Comparison of ENCODE assay signal across 8 cellular contexts in the genomic region with DNA sequence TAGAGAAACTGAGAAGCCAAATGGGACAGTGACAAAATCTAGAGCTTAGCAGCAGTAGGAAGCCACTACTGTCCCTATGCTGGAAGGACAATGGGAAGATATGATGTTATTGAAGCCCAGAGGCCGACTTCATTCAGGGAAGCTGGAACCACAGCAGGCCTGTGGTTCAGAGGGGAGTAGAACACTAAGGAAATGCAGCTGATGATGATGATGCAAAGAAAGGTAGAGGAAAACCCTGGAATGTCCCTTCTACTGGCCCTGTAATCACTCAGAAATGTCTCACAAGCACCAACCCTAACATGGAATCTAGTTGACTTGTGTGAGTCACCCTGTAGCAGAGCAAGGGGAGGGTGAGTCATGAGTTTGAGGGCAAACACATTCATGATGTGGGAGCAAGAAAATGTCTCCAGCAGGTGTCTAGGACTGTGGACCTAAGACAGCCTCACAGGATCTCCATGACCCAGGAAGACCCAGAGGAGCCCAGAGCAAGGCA. TPM values are rescaled to one million over a fixed set of nuclear protein-coding genes. Genes with fewer than 3 reads are reported as not detected.
DNase-seq lines count a peak whose midpoint lies in the region; ATAC-seq, FAIRE-seq and TF ChIP-seq lines count a peak whose summit lies in the region.

No MANE protein-coding gene starts in this region.

- H3K27me3 Mint-ChIP-seq in stimulated activated memory B cell treated with anti-CD40 and anti-IgM and Interleukin-4, amounts not matched to agents 10 μg/mL and 1 μg/mL and 100 μg/mL, for 72 hours: no peaks in the 10 kb centered on the region

- TF ChIP-seq POLR2A in H54 (IDR thresholded peaks at IDR 0.05; ENCODE audit: low read depth, low read length) (no peak), vagina (IDR thresholded peaks at IDR 0.05) (no peak)

- no peaks in the 10 kb centered on the region for H3K36me3 ChIP-seq in vagina

- no peak overlapping the region for H3K27ac Mint-ChIP-seq in stimulated activated memory B cell treated with anti-CD40 and anti-IgM and Interleukin-4, amounts not matched to agents 10 μg/mL and 1 μg/mL and 100 μg/mL, for 72 hours

- peaks cover 27% of the 10 kb centered on the region for H3K36me3 Mint-ChIP-seq in stimulated activated memory B cell treated with anti-CD40 and anti-IgM and Interleukin-4, amounts not matched to agents 10 μg/mL and 1 μg/mL and 100 μg/mL, for 72 hours

- H3K9me3 ChIP-seq in vagina: no peaks in the 10 kb centered on the region

- intact Hi-C loops in vagina (cut with DNase I): no loop called here

- no peak overlapping the region for H3K27ac ChIP-seq in vagina

- peak; percentile 70 for DNase-seq in H54 (ENCODE audit: insufficient read length, low spot score)
- peak; percentile 96 to 99 for DNase-seq in SW 1271 (lab: John Stamatoyannopoulos, UW)
- peak; percentile 98 for DNase-seq in fibroblast of pulmonary artery (ENCODE audit: low read depth)
- DNase-seq in stimulated activated CD4-positive, alpha-beta T cell treated with anti-CD3 and anti-CD28 coated beads, Interleukin-4, amount 100 ng/mL, for 1 hour: peak; percentile 8
- no peak for DNase-seq in vagina (ENCODE audit: extremely low spot score in 2 of 2)
- DNase-seq in NCI-H526 treated with DMSO at 0.1 percent for 48 hours (lab: John Stamatoyannopoulos, UW): no peak
- DNase-seq in amygdala (lab: John Stamatoyannopoulos, UW): no peak

- no peaks in the 10 kb centered on the region for H3K4me1 Mint-ChIP-seq in stimulated activated memory B cell treated with anti-CD40 and anti-IgM and Interleukin-4, amounts not matched to agents 10 μg/mL and 1 μg/mL and 100 μg/mL, for 72 hours

- H3K27me3 ChIP-seq in vagina: no peaks in the 10 kb centered on the region

- TF ChIP-seq CTCF in fibroblast of pulmonary artery (IDR thresholded peaks at IDR 0.05; ENCODE audit: low read length, missing control alignments) (no peak), vagina (IDR thresholded peaks at IDR 0.05) (no peak)

- no peaks in the 10 kb centered on the region for H3K4me1 ChIP-seq in vagina

- H3K4me3 ChIP-seq in fibroblast of pulmonary artery (replicated peaks; ENCODE audit: low read depth, low read length) (no peak overlapping the region), vagina (no peak overlapping the region)

- H3K9me3 Mint-ChIP-seq in stimulated activated memory B cell treated with anti-CD40 and anti-IgM and Interleukin-4, amounts not matched to agents 10 μg/mL and 1 μg/mL and 100 μg/mL, for 72 hours: no peaks in the 10 kb centered on the region

- FAIRE-seq in H54 (lab: Jason Lieb, UNC): peak; percentile 98

- no peak for ATAC-seq in stimulated activated memory B cell treated with anti-CD40 and anti-IgM and Interleukin-4, amounts not matched to agents 10 μg/mL and 1 μg/mL and 100 μg/mL, for 72 hours

- no peak overlapping the region for H3K4me3 Mint-ChIP-seq in stimulated activated memory B cell treated with anti-CD40 and anti-IgM and Interleukin-4, amounts not matched to agents 10 μg/mL and 1 μg/mL and 100 μg/mL, for 72 hours

RNA-seq across cellular contexts. Expression of gene LRRC17, which starts 37.1 kb away (rescaled TPM):
- 2.9 TPM for total RNA-seq in vagina

Comparison
In these comparisons a context has a peak if more than half of its experiments do, and no peak if none do; other contexts are left out.
1. DNase-seq: peak in H54 (single experiment), SW 1271 (2 of 2), fibroblast of pulmonary artery (single experiment) and stimulated activated CD4-positive, alpha-beta T cell treated with anti-CD3 and anti-CD28 coated beads, Interleukin-4, amount 100 ng/mL, for 1 hour (single experiment); none in vagina (0 of 2), NCI-H526 treated with DMSO at 0.1 percent for 48 hours (single experiment) and amygdala (0 of 56).